Comparison of ENCODE assay signal across 1 cellular context in the genomic region with DNA sequence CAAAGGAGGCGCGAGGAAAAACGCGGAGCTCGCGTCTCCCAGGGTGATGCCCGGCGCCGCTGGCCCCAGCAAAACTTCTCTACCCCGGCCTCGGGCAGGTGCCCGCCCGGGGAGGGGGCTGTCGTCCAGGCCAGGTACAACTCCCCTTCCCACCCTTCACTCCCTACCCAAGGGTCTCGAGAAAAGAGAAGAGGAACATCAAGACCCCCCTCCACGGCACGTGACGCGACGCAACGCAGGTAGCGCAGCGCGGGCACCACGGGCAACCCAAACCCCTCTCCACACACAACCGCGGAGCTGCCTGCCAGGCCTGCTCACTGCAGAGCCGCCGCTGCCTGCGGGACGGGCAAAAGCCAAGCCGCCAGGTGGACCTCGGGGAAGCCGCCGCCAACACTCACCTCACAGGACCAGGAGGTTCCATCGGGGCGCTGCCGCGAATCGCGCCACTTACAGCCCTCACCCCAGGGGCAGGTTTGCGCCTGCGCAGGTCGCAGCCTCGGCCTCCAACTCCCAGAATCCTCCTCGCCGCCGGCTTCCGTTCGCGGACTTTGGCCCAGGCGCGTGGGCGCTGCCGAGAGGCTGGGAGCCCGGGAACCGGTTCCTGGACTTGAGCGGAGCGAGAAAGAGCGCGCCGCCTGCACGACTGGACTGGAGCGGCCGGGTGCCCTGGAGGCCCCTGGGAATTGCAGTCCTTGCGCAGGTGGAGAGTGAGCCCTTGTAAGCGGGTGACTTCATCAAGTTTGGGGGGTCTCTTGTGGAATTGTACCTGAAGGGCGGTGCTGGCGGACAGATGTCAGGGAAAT.
TF ChIP-seq lines count a peak whose summit lies in the region.

ZNF232 (minus strand) TSS at position 477 of the 803 bp plus-strand sequence; CDS start at position 421, 56 bp downstream.

TF ChIP-seq in HCT116, 20 proteins besides CTCF, POLR2A, EP300 and RAD21 (continued from another document):
- TF ChIP-seq REST (IDR thresholded peaks at IDR 0.05; ENCODE audit: low read depth), result no peak
- TF ChIP-seq SIN3A (IDR thresholded peaks at IDR 0.05; ENCODE audit: low read depth), result no peak
- peak; percentile 18 for TF ChIP-seq TCF7L2 (IDR thresholded peaks at IDR 0.05; ENCODE audit: borderline replicate concordance, extremely low read depth, insufficient read depth, insufficient read length)
- TF ChIP-seq, protein P1, sequence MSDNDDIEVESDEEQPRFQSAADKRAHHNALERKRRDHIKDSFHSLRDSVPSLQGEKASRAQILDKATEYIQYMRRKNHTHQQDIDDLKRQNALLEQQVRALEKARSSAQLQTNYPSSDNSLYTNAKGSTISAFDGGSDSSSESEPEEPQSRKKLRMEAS (IDR thresholded peaks at IDR 0.05), result peak; percentile 90
- peak; percentile 53; the same call in 1 of the 2 replicates for TF ChIP-seq ELF1 (IDR thresholded peaks at IDR 0.05; ENCODE audit: borderline replicate concordance, low read depth)
- TF ChIP-seq ZNF274 (IDR thresholded peaks at IDR 0.05; ENCODE audit: low read depth, low read length), result no peak
- TF ChIP-seq CBX3 (IDR thresholded peaks at IDR 0.05; ENCODE audit: low read depth), result no peak
- TF ChIP-seq FOSL1 (IDR thresholded peaks at IDR 0.05; ENCODE audit: low read depth), result no peak
